2 cellular contexts compared by ENCODE assay signal in the genomic region with DNA sequence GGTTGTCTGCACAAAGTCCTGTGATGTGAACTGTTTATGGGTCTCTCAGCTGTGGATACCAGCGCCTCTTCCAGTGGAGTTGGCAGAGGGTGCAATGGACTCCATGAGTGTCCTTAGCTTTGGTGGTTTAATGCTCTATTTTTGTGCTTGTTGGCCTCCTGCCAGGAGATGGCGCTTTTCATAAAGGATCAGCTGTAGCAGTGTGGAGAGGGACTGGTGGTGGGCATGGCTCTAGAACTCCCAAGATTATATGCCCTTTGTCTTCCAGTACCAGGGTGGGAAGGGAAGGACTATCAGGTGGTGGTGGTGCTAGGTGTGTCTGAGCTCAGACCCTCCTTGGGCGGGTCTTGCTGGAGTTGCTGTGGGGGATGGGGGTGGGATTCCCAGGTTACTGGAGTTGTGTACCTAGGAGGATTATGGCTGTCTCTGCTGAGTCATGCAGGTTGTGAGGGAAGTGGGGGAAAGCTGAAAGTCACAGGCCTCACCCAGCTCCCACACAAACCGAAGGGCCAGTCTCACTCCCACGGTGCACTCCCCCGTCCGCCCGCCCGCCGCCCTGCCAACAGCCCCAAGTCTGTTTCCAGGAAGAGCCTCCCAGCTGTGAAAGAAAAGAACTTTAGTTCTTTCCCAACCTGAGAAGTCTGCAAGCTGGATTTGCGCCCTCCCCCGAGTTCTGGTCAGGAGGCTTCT.
TF ChIP-seq lines count a peak whose summit lies in the region.

No MANE protein-coding gene starts in this region.

TF ChIP-seq in HepG2, 621 proteins besides CTCF, POLR2A, EP300 and RAD21 (continued from another document):
- TF ChIP-seq, protein P1, sequence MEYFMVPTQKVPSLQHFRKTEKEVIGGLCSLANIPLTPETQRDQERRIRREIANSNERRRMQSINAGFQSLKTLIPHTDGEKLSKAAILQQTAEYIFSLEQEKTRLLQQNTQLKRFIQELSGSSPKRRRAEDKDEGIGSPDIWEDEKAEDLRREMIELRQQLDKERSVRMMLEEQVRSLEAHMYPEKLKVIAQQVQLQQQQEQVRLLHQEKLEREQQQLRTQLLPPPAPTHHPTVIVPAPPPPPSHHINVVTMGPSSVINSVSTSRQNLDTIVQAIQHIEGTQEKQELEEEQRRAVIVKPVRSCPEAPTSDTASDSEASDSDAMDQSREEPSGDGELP (IDR thresholded peaks at IDR 0.05; ENCODE audit: borderline replicate concordance, low read depth) = peak; percentile 36; the same call in 1 of the 2 replicates
- TF ChIP-seq PRPF4 (IDR thresholded peaks at IDR 0.05; ENCODE audit: low read depth, low read length, poor library complexity, severe bottlenecking) (no peak), DPF2 (CRISPR knock-in tag; IDR thresholded peaks at IDR 0.05; ENCODE audit: borderline replicate concordance, low read depth) (no peak), SMC3 (IDR thresholded peaks at IDR 0.05; ENCODE audit: low read length) (0 out of 2 replicates have a peak, but pooled peaks have one; percentile 12)
- TF ChIP-seq, protein P2, sequence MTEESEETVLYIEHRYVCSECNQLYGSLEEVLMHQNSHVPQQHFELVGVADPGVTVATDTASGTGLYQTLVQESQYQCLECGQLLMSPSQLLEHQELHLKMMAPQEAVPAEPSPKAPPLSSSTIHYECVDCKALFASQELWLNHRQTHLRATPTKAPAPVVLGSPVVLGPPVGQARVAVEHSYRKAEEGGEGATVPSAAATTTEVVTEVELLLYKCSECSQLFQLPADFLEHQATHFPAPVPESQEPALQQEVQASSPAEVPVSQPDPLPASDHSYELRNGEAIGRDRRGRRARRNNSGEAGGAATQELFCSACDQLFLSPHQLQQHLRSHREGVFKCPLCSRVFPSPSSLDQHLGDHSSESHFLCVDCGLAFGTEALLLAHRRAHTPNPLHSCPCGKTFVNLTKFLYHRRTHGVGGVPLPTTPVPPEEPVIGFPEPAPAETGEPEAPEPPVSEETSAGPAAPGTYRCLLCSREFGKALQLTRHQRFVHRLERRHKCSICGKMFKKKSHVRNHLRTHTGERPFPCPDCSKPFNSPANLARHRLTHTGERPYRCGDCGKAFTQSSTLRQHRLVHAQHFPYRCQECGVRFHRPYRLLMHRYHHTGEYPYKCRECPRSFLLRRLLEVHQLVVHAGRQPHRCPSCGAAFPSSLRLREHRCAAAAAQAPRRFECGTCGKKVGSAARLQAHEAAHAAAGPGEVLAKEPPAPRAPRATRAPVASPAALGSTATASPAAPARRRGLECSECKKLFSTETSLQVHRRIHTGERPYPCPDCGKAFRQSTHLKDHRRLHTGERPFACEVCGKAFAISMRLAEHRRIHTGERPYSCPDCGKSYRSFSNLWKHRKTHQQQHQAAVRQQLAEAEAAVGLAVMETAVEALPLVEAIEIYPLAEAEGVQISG (CRISPR knock-in tag; IDR thresholded peaks at IDR 0.05) = peak; percentile 39; the same call in 1 of the 2 replicates

TF ChIP-seq in WTC11, 78 proteins besides CTCF, POLR2A, EP300 and RAD21 (continued from another document):
- TF ChIP-seq, protein P3, sequence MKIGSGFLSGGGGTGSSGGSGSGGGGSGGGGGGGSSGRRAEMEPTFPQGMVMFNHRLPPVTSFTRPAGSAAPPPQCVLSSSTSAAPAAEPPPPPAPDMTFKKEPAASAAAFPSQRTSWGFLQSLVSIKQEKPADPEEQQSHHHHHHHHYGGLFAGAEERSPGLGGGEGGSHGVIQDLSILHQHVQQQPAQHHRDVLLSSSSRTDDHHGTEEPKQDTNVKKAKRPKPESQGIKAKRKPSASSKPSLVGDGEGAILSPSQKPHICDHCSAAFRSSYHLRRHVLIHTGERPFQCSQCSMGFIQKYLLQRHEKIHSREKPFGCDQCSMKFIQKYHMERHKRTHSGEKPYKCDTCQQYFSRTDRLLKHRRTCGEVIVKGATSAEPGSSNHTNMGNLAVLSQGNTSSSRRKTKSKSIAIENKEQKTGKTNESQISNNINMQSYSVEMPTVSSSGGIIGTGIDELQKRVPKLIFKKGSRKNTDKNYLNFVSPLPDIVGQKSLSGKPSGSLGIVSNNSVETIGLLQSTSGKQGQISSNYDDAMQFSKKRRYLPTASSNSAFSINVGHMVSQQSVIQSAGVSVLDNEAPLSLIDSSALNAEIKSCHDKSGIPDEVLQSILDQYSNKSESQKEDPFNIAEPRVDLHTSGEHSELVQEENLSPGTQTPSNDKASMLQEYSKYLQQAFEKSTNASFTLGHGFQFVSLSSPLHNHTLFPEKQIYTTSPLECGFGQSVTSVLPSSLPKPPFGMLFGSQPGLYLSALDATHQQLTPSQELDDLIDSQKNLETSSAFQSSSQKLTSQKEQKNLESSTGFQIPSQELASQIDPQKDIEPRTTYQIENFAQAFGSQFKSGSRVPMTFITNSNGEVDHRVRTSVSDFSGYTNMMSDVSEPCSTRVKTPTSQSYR (CRISPR knock-in tag; IDR thresholded peaks at IDR 0.05) = no peak
- TF ChIP-seq, protein P4, sequence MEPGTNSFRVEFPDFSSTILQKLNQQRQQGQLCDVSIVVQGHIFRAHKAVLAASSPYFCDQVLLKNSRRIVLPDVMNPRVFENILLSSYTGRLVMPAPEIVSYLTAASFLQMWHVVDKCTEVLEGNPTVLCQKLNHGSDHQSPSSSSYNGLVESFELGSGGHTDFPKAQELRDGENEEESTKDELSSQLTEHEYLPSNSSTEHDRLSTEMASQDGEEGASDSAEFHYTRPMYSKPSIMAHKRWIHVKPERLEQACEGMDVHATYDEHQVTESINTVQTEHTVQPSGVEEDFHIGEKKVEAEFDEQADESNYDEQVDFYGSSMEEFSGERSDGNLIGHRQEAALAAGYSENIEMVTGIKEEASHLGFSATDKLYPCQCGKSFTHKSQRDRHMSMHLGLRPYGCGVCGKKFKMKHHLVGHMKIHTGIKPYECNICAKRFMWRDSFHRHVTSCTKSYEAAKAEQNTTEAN (CRISPR knock-in tag; IDR thresholded peaks at IDR 0.05) = no peak
- TF ChIP-seq, protein P5, sequence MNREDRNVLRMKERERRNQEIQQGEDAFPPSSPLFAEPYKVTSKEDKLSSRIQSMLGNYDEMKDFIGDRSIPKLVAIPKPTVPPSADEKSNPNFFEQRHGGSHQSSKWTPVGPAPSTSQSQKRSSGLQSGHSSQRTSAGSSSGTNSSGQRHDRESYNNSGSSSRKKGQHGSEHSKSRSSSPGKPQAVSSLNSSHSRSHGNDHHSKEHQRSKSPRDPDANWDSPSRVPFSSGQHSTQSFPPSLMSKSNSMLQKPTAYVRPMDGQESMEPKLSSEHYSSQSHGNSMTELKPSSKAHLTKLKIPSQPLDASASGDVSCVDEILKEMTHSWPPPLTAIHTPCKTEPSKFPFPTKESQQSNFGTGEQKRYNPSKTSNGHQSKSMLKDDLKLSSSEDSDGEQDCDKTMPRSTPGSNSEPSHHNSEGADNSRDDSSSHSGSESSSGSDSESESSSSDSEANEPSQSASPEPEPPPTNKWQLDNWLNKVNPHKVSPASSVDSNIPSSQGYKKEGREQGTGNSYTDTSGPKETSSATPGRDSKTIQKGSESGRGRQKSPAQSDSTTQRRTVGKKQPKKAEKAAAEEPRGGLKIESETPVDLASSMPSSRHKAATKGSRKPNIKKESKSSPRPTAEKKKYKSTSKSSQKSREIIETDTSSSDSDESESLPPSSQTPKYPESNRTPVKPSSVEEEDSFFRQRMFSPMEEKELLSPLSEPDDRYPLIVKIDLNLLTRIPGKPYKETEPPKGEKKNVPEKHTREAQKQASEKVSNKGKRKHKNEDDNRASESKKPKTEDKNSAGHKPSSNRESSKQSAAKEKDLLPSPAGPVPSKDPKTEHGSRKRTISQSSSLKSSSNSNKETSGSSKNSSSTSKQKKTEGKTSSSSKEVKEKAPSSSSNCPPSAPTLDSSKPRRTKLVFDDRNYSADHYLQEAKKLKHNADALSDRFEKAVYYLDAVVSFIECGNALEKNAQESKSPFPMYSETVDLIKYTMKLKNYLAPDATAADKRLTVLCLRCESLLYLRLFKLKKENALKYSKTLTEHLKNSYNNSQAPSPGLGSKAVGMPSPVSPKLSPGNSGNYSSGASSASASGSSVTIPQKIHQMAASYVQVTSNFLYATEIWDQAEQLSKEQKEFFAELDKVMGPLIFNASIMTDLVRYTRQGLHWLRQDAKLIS (CRISPR knock-in tag; IDR thresholded peaks at IDR 0.05; ENCODE audit: borderline replicate concordance) = no peak
- TF ChIP-seq NR3C1 (CRISPR knock-in tag; conservative IDR thresholded peaks at IDR 0.05; ENCODE audit: low read depth) (no peak), CREB1 (CRISPR knock-in tag; IDR thresholded peaks at IDR 0.05) (no peak), FOXP1 (CRISPR knock-in tag; IDR thresholded peaks at IDR 0.05; ENCODE audit: borderline replicate concordance) (no peak), SMAD3 (CRISPR knock-in tag; IDR thresholded peaks at IDR 0.05; ENCODE audit: borderline replicate concordance) (no peak), ZNF121 (CRISPR knock-in tag; IDR thresholded peaks at IDR 0.05) (no peak), ETV6 (CRISPR knock-in tag; IDR thresholded peaks at IDR 0.05) (no peak), ZNF232 (CRISPR knock-in tag; IDR thresholded peaks at IDR 0.05) (no peak), SMAD4 (CRISPR knock-in tag; IDR thresholded peaks at IDR 0.05) (no peak), NR2C2 (CRISPR knock-in tag; IDR thresholded peaks at IDR 0.05) (no peak)
- TF ChIP-seq, protein P6, sequence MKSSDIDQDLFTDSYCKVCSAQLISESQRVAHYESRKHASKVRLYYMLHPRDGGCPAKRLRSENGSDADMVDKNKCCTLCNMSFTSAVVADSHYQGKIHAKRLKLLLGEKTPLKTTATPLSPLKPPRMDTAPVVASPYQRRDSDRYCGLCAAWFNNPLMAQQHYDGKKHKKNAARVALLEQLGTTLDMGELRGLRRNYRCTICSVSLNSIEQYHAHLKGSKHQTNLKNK (CRISPR knock-in tag; IDR thresholded peaks at IDR 0.05) = no peak
- TF ChIP-seq, protein P7, sequence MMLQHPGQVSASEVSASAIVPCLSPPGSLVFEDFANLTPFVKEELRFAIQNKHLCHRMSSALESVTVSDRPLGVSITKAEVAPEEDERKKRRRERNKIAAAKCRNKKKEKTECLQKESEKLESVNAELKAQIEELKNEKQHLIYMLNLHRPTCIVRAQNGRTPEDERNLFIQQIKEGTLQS (CRISPR knock-in tag; conservative IDR thresholded peaks at IDR 0.05) = no peak
